8 cellular contexts compared by ENCODE assay signal in the genomic region with DNA sequence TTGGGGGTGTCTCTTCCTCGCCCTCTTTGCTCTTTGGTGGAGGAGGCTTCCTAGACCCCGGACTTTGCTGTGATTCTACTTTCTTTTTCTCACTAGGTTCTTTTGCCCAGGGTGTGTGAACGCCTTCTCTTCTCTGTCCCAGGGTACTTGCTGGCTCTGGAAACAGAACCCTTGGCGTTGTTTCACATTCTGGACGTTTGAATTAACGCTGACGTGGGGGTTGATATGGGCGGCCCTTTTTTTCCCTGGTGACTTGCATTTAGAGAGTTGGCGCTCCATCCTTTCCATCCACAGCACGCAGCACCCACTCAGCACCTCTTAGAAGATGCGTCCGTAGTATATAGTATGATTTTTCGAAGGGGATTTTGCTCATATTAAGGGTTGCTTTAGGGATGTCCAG. TPM values are rescaled to one million over a fixed set of nuclear protein-coding genes. Genes with fewer than 3 reads are reported as not detected.
DNase-seq lines count a peak whose midpoint lies in the region; ATAC-seq, FAIRE-seq and TF ChIP-seq lines count a peak whose summit lies in the region.
"Not testable (repeated sequence)": the region's sequence is repeated elsewhere in the genome, so short reads cannot be mapped to it uniquely, and the experiment has no call there.

No MANE protein-coding gene starts in this region.

- not testable (repeated sequence) for H4K20me1 ChIP-seq in GM23338 (replicated peaks; ENCODE audit: insufficient read depth)

- POLR2A ChIA-PET in A549 (lab: Yijun Ruan, JAX), result interaction anchor here (1.0 to 2.1 kb wide), 5 partner anchors 8 to 185 kb away, joined by 3 to 41 read pairs (median 6); no protein-coding TSS in a partner anchor

- not testable (repeated sequence) for H3K4me1 ChIP-seq in A549; GM23338 (ENCODE audit: insufficient read depth)
- H3K4me1 ChIP-seq in left ventricle myocardium inferior, result peaks cover 42% of the 10 kb centered on the region

- TF ChIP-seq CTCF in A549 (IDR thresholded peaks at IDR 0.05); GM23338 (conservative IDR thresholded peaks at IDR 0.05; ENCODE audit: low read depth in 2 of 2); left ventricle myocardium inferior (IDR thresholded peaks at IDR 0.05; ENCODE audit: borderline replicate concordance); mesothelial cell of epicardium (IDR thresholded peaks at IDR 0.05; ENCODE audit: unreplicated experiment): not testable (repeated sequence)

- not testable (repeated sequence) for H3K9me2 ChIP-seq in GM23338 (ENCODE audit: insufficient read depth)

- CTCF ChIA-PET in A549 (lab: Yijun Ruan, JAX), result interaction anchor here (1.1 kb wide), 1 partner anchor 16 kb away, joined by 3 read pairs; no protein-coding TSS in a partner anchor
- CTCF ChIA-PET in activated naive CD4-positive, alpha-beta T cell treated with anti-CD3 and anti-CD28 coated beads for 36 hours (lab: Charles Lee), result not testable (repeated sequence)

- not testable (repeated sequence) for H3K4me1 Mint-ChIP-seq in GM23338, mesothelial cell of epicardium
- H3K4me1 Mint-ChIP-seq in activated naive CD4-positive, alpha-beta T cell treated with anti-CD3 and anti-CD28 coated beads for 36 hours (ENCODE audit: low read depth), result peaks cover 28% of the 10 kb centered on the region
- peaks cover 20% of the 10 kb centered on the region for H3K4me1 Mint-ChIP-seq in dendritic cell treated with granulocyte-macrophage colony-stimulating factor and Interleukin-4, amounts not matched to agents 40 ng/mL and 50 ng/mL, for 4 days (ENCODE audit: low read depth)

- H2AFZ ChIP-seq in GM23338, result not testable (repeated sequence)

- H3K4me3 Mint-ChIP-seq in GM23338 (peak overlapping the region; percentile 97), mesothelial cell of epicardium (peak overlapping the region; percentile 93)
- H3K4me3 Mint-ChIP-seq in activated naive CD4-positive, alpha-beta T cell treated with anti-CD3 and anti-CD28 coated beads for 36 hours, result peak overlapping the region; percentile 97
- H3K4me3 Mint-ChIP-seq in dendritic cell treated with granulocyte-macrophage colony-stimulating factor and Interleukin-4, amounts not matched to agents 40 ng/mL and 50 ng/mL, for 4 days, result peak overlapping the region; percentile 93

- not testable (repeated sequence) for H3K9me3 ChIP-seq in A549; left ventricle myocardium inferior (replicated peaks)

- intact Hi-C loops in activated naive CD4-positive, alpha-beta T cell treated with anti-CD3 and anti-CD28 coated beads for 36 hours (cut with micrococcal nuclease), result loop anchor here (5.0 kb wide), 2 partner anchors 94 to 461 kb away; partner anchors contain the start of genes E4F1 and ELOB
- intact Hi-C loops in dendritic cell treated with granulocyte-macrophage colony-stimulating factor and Interleukin-4, amounts not matched to agents 40 ng/mL and 50 ng/mL, for 4 days (cut with micrococcal nuclease); left ventricle myocardium inferior (cut with micrococcal nuclease): not testable (repeated sequence)

- peak overlapping the region; percentile 80 for H3K4me3 ChIP-seq in A549
- H3K4me3 ChIP-seq in GM23338, result peak overlapping the region; percentile 97
- peak overlapping the region; percentile 100 for H3K4me3 ChIP-seq in left ventricle myocardium inferior
- H3K4me3 ChIP-seq in skeletal muscle cell (ENCODE audit: low read depth, low read length), result peak overlapping the region; percentile 98

- not testable (repeated sequence) for H3F3A ChIP-seq in GM23338 (replicated peaks; ENCODE audit: low read depth)

- not testable (repeated sequence) for H3K36me3 ChIP-seq in GM23338 (ENCODE audit: insufficient read depth); left ventricle myocardium inferior

- TF ChIP-seq EP300 in A549 (IDR thresholded peaks at IDR 0.05), result not testable (repeated sequence)

- H3K36me3 Mint-ChIP-seq in GM23338 (ENCODE audit: low read depth), result peaks cover 16% of the 10 kb centered on the region; the same call in 2 of the 3 replicates
- H3K36me3 Mint-ChIP-seq in activated naive CD4-positive, alpha-beta T cell treated with anti-CD3 and anti-CD28 coated beads for 36 hours (ENCODE audit: low read depth); mesothelial cell of epicardium: not testable (repeated sequence)
- peaks cover 19% of the 10 kb centered on the region for H3K36me3 Mint-ChIP-seq in dendritic cell treated with granulocyte-macrophage colony-stimulating factor and Interleukin-4, amounts not matched to agents 40 ng/mL and 50 ng/mL, for 4 days (ENCODE audit: low read depth)

- H3K27ac ChIP-seq in A549 (peak overlapping the region; percentile 91 to 98), GM23338 (ENCODE audit: low read depth) (peak overlapping the region; percentile 66; the same call in 1 of the 2 replicates), left ventricle myocardium inferior (replicated peaks) (peak overlapping the region; percentile 95)

- H3K9me3 Mint-ChIP-seq in GM23338; activated naive CD4-positive, alpha-beta T cell treated with anti-CD3 and anti-CD28 coated beads for 36 hours; dendritic cell treated with granulocyte-macrophage colony-stimulating factor and Interleukin-4, amounts not matched to agents 40 ng/mL and 50 ng/mL, for 4 days; mesothelial cell of epicardium: not testable (repeated sequence)

- not testable (repeated sequence) for H3K27me3 Mint-ChIP-seq in GM23338 (ENCODE audit: insufficient read depth, low read depth, poor library complexity); activated naive CD4-positive, alpha-beta T cell treated with anti-CD3 and anti-CD28 coated beads for 36 hours (ENCODE audit: low read depth); dendritic cell treated with granulocyte-macrophage colony-stimulating factor and Interleukin-4, amounts not matched to agents 40 ng/mL and 50 ng/mL, for 4 days; mesothelial cell of epicardium (ENCODE audit: low read depth)

- H3K27ac Mint-ChIP-seq in GM23338, result not testable (repeated sequence)
- peak overlapping the region; percentile 73 for H3K27ac Mint-ChIP-seq in activated naive CD4-positive, alpha-beta T cell treated with anti-CD3 and anti-CD28 coated beads for 36 hours
- H3K27ac Mint-ChIP-seq in dendritic cell treated with granulocyte-macrophage colony-stimulating factor and Interleukin-4, amounts not matched to agents 40 ng/mL and 50 ng/mL, for 4 days, result peak overlapping the region; percentile 93
- H3K27ac Mint-ChIP-seq in mesothelial cell of epicardium, result peak overlapping the region; percentile 85

- H3K79me2 ChIP-seq in GM23338 (replicated peaks; ENCODE audit: insufficient read depth), result peaks cover 47% of the 10 kb centered on the region

- not testable (repeated sequence) for TF ChIP-seq RAD21 in A549 (conservative IDR thresholded peaks at IDR 0.05 in 1 of 2, IDR thresholded peaks at IDR 0.05 in 1 of 2)

- H3K27me3 ChIP-seq in GM23338 (ENCODE audit: insufficient read depth); left ventricle myocardium inferior (ENCODE audit: low read depth): not testable (repeated sequence)

- ATAC-seq in A549, result peak in 1 of 2 experiments; percentile 2; a peak in 1 of 6 replicates
- ATAC-seq in GM23338, result not testable (repeated sequence)

- FAIRE-seq in A549 (lab: Jason Lieb, UNC), result not testable (repeated sequence)

- peak overlapping the region; percentile 93 for H3K4me2 ChIP-seq in A549
- peak overlapping the region; percentile 87 for H3K4me2 ChIP-seq in GM23338

- WGBS in A549 (ENCODE audit: missing lambda C conversion rate), result 4% methylated on average over 13 of the region's 13 CpGs

- TF ChIP-seq POLR2A in A549 (IDR thresholded peaks at IDR 0.05; ENCODE audit: low read length), result not testable (repeated sequence)

- DNase-seq in A549 (ENCODE audit: low read depth in 1 of 2, low spot score in 1 of 2); GM23338 (ENCODE audit: low spot score); activated naive CD4-positive, alpha-beta T cell treated with anti-CD3 and anti-CD28 coated beads for 36 hours; left ventricle myocardium inferior; mesothelial cell of epicardium (ENCODE audit: low spot score in 2 of 2, unreplicated experiment in 2 of 2); skeletal muscle cell (ENCODE audit: low read depth): not testable (repeated sequence)
- peak; percentile 21 for DNase-seq in RPMI7951 (ENCODE audit: low read depth)

RNA-seq across cellular contexts. Expression of gene KCTD5, which starts 0.7 kb away (rescaled TPM):
- polyA plus RNA-seq in A549 (2011; rRNA removed) (22.4 and 26.1 TPM in 2 replicates), A549 (2017; fragmentation: RNase III; extraction: RNeasy Plus Mini Kit Qiagen cat#74134 plus additional on column Dnase treatment) (22.8 to 26.3 TPM (median 22.9 TPM) in 3 replicates), GM23338 (2016; fragmentation: Nextera tagmentation; extraction: Ambion mirVana) (18.5 and 19.7 TPM in 2 replicates)
- polyA plus RNA-seq in A549 (2012; cell fraction: cytosol; rRNA removed), result 36.9 and 44.4 TPM in 2 replicates
- polyA plus RNA-seq in A549 (2012; cell fraction: nucleus; rRNA removed), result 37.1 and 61.7 TPM in 2 replicates
- polyA minus RNA-seq in A549 (2011; rRNA and poly(A)+ RNA removed), result 15.5 and 22.7 TPM in 2 replicates
- total RNA-seq in GM23338 (2014; rRNA removed; shearing (Covaris generic)), result 26.1 and 31.8 TPM in 2 replicates
- total RNA-seq in RPMI7951 (2014; rRNA removed; shearing (Covaris generic)), result 39.7 and 55.6 TPM in 2 replicates
- 10 to 100 TPM; 21.8 to 24.1 TPM for total RNA-seq in activated naive CD4-positive, alpha-beta T cell treated with anti-CD3 and anti-CD28 coated beads for 36 hours
- total RNA-seq in left ventricle myocardium inferior (10.2 TPM), mesothelial cell of epicardium (21.0 to 24.1 TPM (median 23.5 TPM) in 3 replicates)

RNA-seq across cellular contexts. Expression of gene PRSS27, which starts 37.0 kb away (rescaled TPM):
- polyA plus RNA-seq in A549 (2011; rRNA removed), result 1.00 and 1.1 TPM in 2 replicates
- 1.7 and 2.4 TPM in 2 replicates for polyA plus RNA-seq in A549 (2012; cell fraction: cytosol; rRNA removed)
- polyA plus RNA-seq in A549 (2012; cell fraction: nucleus; rRNA removed), result 3.4 and 3.5 TPM in 2 replicates
- polyA plus RNA-seq in A549 (2017; fragmentation: RNase III; extraction: RNeasy Plus Mini Kit Qiagen cat#74134 plus additional on column Dnase treatment), result 0.62 to 1.3 TPM (median 1.2 TPM) in 3 replicates
- 0.15 and 0.54 TPM in 2 replicates for polyA minus RNA-seq in A549 (2011; rRNA and poly(A)+ RNA removed)
- total RNA-seq in GM23338 (2014; rRNA removed; shearing (Covaris generic)), result 0.85 and 1.6 TPM in 2 replicates
- 0.73 and 1.1 TPM in 2 replicates for polyA plus RNA-seq in GM23338 (2016; fragmentation: Nextera tagmentation; extraction: Ambion mirVana)
- total RNA-seq in RPMI7951 (2014; rRNA removed; shearing (Covaris generic)), result 0.29 and 1.1 TPM in 2 replicates
- 1 to 10 TPM; 1.7 to 2.4 TPM for total RNA-seq in activated naive CD4-positive, alpha-beta T cell treated with anti-CD3 and anti-CD28 coated beads for 36 hours
- 0.11 TPM for total RNA-seq in left ventricle myocardium inferior
- 7.5 to 7.7 TPM (median 7.6 TPM) in 3 replicates for total RNA-seq in mesothelial cell of epicardium
